28 cellular contexts compared by ENCODE assay signal in the genomic region with DNA sequence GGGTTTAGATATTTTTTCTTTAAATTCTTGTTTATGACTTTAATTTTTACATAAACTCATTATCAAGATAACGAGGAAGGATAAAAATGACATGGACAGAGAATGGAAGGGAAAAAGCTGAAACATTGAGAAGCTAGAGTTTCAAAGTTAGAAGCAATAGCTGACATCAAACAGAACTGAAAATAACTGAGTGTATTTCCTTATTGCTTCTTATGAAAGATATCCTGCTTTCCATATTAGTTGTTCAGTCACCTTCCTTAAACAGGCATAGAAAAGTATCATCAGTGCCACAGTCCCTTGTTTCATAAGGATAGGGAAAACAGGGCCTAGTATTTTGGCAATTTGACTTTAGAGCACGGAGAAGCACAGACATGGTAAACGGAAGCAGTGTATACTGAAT.
DNase-seq lines count a peak whose midpoint lies in the region; ATAC-seq and TF ChIP-seq lines count a peak whose summit lies in the region.
"Had no signal": no experiment of that assay in that cellular context is flagged by ENCODE, and none has a peak within 500 bp of the region (broad histone marks: within the 10 kb centered on the region; RNA-seq: fewer than 3 reads in every experiment).

No MANE protein-coding gene starts in this region.

- no peak overlapping the region for H3K27ac ChIP-seq in right atrium auricular region
- H3K27ac ChIP-seq: gastroesophageal sphincter, left ventricle myocardium inferior, suprapubic skin, uterus had no signal

- no peaks in the 10 kb centered on the region for H3K27me3 Mint-ChIP-seq in stimulated activated naive B cell treated with anti-CD40 and anti-IgM and Interleukin-4, amounts not matched to agents 10 μg/mL and 1 μg/mL and 100 μg/mL, for 72 hours
- H3K27me3 Mint-ChIP-seq: dendritic cell treated with granulocyte-macrophage colony-stimulating factor and Interleukin-4, amounts not matched to agents 40 ng/mL and 50 ng/mL, for 4 days; stimulated activated memory B cell treated with anti-CD40 and anti-IgM and Interleukin-4, amounts not matched to agents 10 μg/mL and 1 μg/mL and 100 μg/mL, for 72 hours had no signal

- no peaks in the 10 kb centered on the region for H3K4me1 ChIP-seq in right atrium auricular region
- H3K4me1 ChIP-seq: gastroesophageal sphincter, left ventricle myocardium inferior, suprapubic skin, uterus had no signal

- DNase-seq in GM12865 (ENCODE audit: low read depth) (peak; percentile 13), NCI-H69 (lab: John Stamatoyannopoulos, UW) (no peak), right atrium auricular region (ENCODE audit: low spot score) (no peak)
- no peak for DNase-seq in stimulated activated CD4-positive, alpha-beta T cell treated with anti-CD3 and anti-CD28 coated beads, Interleukin-4, amount 100 ng/mL, for 24 hours
- no peak for DNase-seq in stimulated activated naive B cell treated with anti-CD40 and anti-IgM and Interleukin-4, amounts not matched to agents 10 μg/mL and 1 μg/mL and 100 μg/mL, for 72 hours
- DNase-seq: anterior cingulate cortex; CD8-positive, alpha-beta T cell; DMS153; hippocampal formation; left ventricle myocardium inferior; midbrain; natural killer cell; NCI-H2081; NCI-H226; NCI-H748 treated with DMSO at 0.1 percent for 48 hours; RPMI8226; SK-N-SH; uterus had no signal

- H3K36me3 Mint-ChIP-seq in stimulated activated naive B cell treated with anti-CD40 and anti-IgM and Interleukin-4, amounts not matched to agents 10 μg/mL and 1 μg/mL and 100 μg/mL, for 72 hours, result no peaks in the 10 kb centered on the region
- H3K36me3 Mint-ChIP-seq: activated naive CD4-positive, alpha-beta T cell treated with anti-CD3 and anti-CD28 coated beads, Interleukin-2, amount 50 U/mL, for 72 hours; CD8-positive, alpha-beta T cell; natural killer cell; stimulated activated memory B cell treated with anti-CD40 and anti-IgM and Interleukin-4, amounts not matched to agents 10 μg/mL and 1 μg/mL and 100 μg/mL, for 72 hours had no signal

- H3K4me3 Mint-ChIP-seq in stimulated activated naive B cell treated with anti-CD40 and anti-IgM and Interleukin-4, amounts not matched to agents 10 μg/mL and 1 μg/mL and 100 μg/mL, for 72 hours, result no peak overlapping the region
- H3K4me3 Mint-ChIP-seq: activated T-helper 1 cell treated with anti-CD3 and anti-CD28 coated beads, Interleukin-12 subunit alpha, Interleukin-12 subunit beta, Interleukin-2, Interleukin-4 antibody, amounts not matched to agents 30 ng/mL and 10 ng/mL and 1 ng/mL, durations not matched to agents 14 hours and 24 hours and 36 hours; CD8-positive, alpha-beta T cell; dendritic cell treated with granulocyte-macrophage colony-stimulating factor and Interleukin-4, amounts not matched to agents 40 ng/mL and 50 ng/mL, for 4 days; natural killer cell; stimulated activated memory B cell treated with anti-CD40 and anti-IgM and Interleukin-4, amounts not matched to agents 10 μg/mL and 1 μg/mL and 100 μg/mL, for 72 hours had no signal

- no peaks in the 10 kb centered on the region for H3K36me3 ChIP-seq in right atrium auricular region
- H3K36me3 ChIP-seq: gastroesophageal sphincter, left ventricle myocardium inferior, suprapubic skin, uterus had no signal

- peaks cover 0 to 2% of the 10 kb centered on the region in 2 donors for H3K4me1 Mint-ChIP-seq in stimulated activated naive B cell treated with anti-CD40 and anti-IgM and Interleukin-4, amounts not matched to agents 10 μg/mL and 1 μg/mL and 100 μg/mL, for 72 hours
- H3K4me1 Mint-ChIP-seq: natural killer cell; stimulated activated memory B cell treated with anti-CD40 and anti-IgM and Interleukin-4, amounts not matched to agents 10 μg/mL and 1 μg/mL and 100 μg/mL, for 72 hours had no signal

- no peaks in the 10 kb centered on the region for H3K9me3 Mint-ChIP-seq in stimulated activated naive B cell treated with anti-CD40 and anti-IgM and Interleukin-4, amounts not matched to agents 10 μg/mL and 1 μg/mL and 100 μg/mL, for 72 hours
- H3K9me3 Mint-ChIP-seq: activated naive CD4-positive, alpha-beta T cell treated with anti-CD3 and anti-CD28 coated beads, Interleukin-2, amount 50 U/mL, for 72 hours; activated T-helper 1 cell treated with anti-CD3 and anti-CD28 coated beads, Interleukin-12 subunit alpha, Interleukin-12 subunit beta, Interleukin-2, Interleukin-4 antibody, amounts not matched to agents 30 ng/mL and 10 ng/mL and 1 ng/mL, durations not matched to agents 14 hours and 24 hours and 36 hours; CD8-positive, alpha-beta T cell; dendritic cell treated with granulocyte-macrophage colony-stimulating factor and Interleukin-4, amounts not matched to agents 40 ng/mL and 50 ng/mL, for 4 days; stimulated activated memory B cell treated with anti-CD40 and anti-IgM and Interleukin-4, amounts not matched to agents 10 μg/mL and 1 μg/mL and 100 μg/mL, for 72 hours had no signal

- TF ChIP-seq CTCF in GM12865 (IDR thresholded peaks at IDR 0.05; ENCODE audit: insufficient read depth, low read depth, low read length, missing control alignments), result no peak
- TF ChIP-seq CTCF in right atrium auricular region (IDR thresholded peaks at IDR 0.05), result no peak

- peak; percentile 25 for ATAC-seq in GM18870 (IDR thresholded peaks at IDR 0.05; ENCODE audit: unreplicated experiment)
- ATAC-seq in GM21825 (IDR thresholded peaks at IDR 0.05; ENCODE audit: unreplicated experiment), result peak; percentile 23
- peak; percentile 32 for ATAC-seq in HG03342 (IDR thresholded peaks at IDR 0.05; ENCODE audit: unreplicated experiment)
- ATAC-seq in stimulated activated naive B cell treated with anti-CD40 and anti-IgM and Interleukin-4, amounts not matched to agents 10 μg/mL and 1 μg/mL and 100 μg/mL, for 72 hours (replicated peaks), result no peak
- ATAC-seq: CD8-positive, alpha-beta T cell; gastroesophageal sphincter; K562; natural killer cell; stimulated activated memory B cell treated with anti-CD40 and anti-IgM and Interleukin-4, amounts not matched to agents 10 μg/mL and 1 μg/mL and 100 μg/mL, for 72 hours had no signal

- no peak overlapping the region for H3K27ac Mint-ChIP-seq in stimulated activated naive B cell treated with anti-CD40 and anti-IgM and Interleukin-4, amounts not matched to agents 10 μg/mL and 1 μg/mL and 100 μg/mL, for 72 hours
- H3K27ac Mint-ChIP-seq: activated naive CD4-positive, alpha-beta T cell treated with anti-CD3 and anti-CD28 coated beads, Interleukin-2, amount 50 U/mL, for 72 hours; activated T-helper 1 cell treated with anti-CD3 and anti-CD28 coated beads, Interleukin-12 subunit alpha, Interleukin-12 subunit beta, Interleukin-2, Interleukin-4 antibody, amounts not matched to agents 30 ng/mL and 10 ng/mL and 1 ng/mL, durations not matched to agents 14 hours and 24 hours and 36 hours; CD8-positive, alpha-beta T cell; dendritic cell treated with granulocyte-macrophage colony-stimulating factor and Interleukin-4, amounts not matched to agents 40 ng/mL and 50 ng/mL, for 4 days; natural killer cell; stimulated activated memory B cell treated with anti-CD40 and anti-IgM and Interleukin-4, amounts not matched to agents 10 μg/mL and 1 μg/mL and 100 μg/mL, for 72 hours had no signal

- no peaks in the 10 kb centered on the region for H3K9me3 ChIP-seq in right atrium auricular region
- H3K9me3 ChIP-seq: gastroesophageal sphincter, left ventricle myocardium inferior, suprapubic skin, uterus had no signal

- H3K27me3 ChIP-seq in right atrium auricular region, result no peaks in the 10 kb centered on the region
- H3K27me3 ChIP-seq: gastroesophageal sphincter, suprapubic skin, uterus had no signal

- H3K4me3 ChIP-seq in GM12865 (ENCODE audit: low read depth, low read length) (no peak overlapping the region), right atrium auricular region (no peak overlapping the region)
- H3K4me3 ChIP-seq: gastroesophageal sphincter, K562, left ventricle myocardium inferior, suprapubic skin, uterus had no signal

Comparison
In these comparisons a context has a peak if more than half of its experiments do, and no peak if none do; other contexts are left out.
1. ATAC-seq: peak in GM18870 (single experiment), GM21825 (single experiment) and HG03342 (single experiment); none in stimulated activated naive B cell treated with anti-CD40 and anti-IgM and Interleukin-4, amounts not matched to agents 10 μg/mL and 1 μg/mL and 100 μg/mL, for 72 hours (0 of 2).